ENCODE assay signal across 2 cellular contexts in the genomic region with DNA sequence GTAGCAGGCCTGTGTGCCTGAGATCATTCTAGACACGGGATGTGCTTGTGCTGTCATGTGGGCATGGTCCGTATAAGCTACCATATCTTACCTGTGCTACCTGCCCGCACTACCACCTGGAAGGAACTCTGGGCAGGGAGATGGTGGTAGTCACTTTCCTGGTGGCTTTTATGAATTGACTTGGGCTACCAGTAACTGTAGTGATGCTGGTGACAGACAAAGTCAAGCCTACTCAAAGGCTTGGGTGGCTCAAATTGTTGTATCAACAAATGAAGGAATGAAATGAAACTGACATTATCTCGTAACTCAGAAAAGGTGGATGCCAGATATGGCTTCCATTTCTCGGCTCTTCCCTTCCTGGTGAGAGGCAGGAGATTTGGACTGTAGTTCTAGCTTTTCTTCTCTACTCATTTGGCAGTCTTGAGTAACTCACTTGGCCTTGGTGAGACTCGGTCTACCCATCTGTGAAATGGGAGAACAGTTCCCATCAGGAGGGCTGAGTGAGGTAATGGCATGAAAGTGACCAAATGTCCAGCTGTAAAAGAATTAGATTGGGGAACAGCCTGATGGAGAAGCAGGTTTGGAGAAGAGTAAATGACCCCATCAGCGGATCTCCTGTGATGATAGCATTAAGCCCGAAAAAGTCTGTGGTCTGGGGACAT.
TF ChIP-seq lines count a peak whose summit lies in the region.

No MANE protein-coding gene starts in this region.

TF ChIP-seq in HepG2, 621 proteins besides CTCF, POLR2A, EP300 and RAD21:
- TF ChIP-seq FOXA1 (IDR thresholded peaks at IDR 0.05) (no peak), FOXA1 (CRISPR knock-in tag; IDR thresholded peaks at IDR 0.05) (no peak), ZNF629 (CRISPR knock-in tag; conservative IDR thresholded peaks at IDR 0.05) (peak; percentile 58), NBN (conservative IDR thresholded peaks at IDR 0.05) (no peak), RFX3 (CRISPR knock-in tag; IDR thresholded peaks at IDR 0.05) (no peak), ZNF484 (CRISPR knock-in tag; IDR thresholded peaks at IDR 0.05; ENCODE audit: borderline replicate concordance, low read depth) (no peak)
- TF ChIP-seq, protein P1, sequence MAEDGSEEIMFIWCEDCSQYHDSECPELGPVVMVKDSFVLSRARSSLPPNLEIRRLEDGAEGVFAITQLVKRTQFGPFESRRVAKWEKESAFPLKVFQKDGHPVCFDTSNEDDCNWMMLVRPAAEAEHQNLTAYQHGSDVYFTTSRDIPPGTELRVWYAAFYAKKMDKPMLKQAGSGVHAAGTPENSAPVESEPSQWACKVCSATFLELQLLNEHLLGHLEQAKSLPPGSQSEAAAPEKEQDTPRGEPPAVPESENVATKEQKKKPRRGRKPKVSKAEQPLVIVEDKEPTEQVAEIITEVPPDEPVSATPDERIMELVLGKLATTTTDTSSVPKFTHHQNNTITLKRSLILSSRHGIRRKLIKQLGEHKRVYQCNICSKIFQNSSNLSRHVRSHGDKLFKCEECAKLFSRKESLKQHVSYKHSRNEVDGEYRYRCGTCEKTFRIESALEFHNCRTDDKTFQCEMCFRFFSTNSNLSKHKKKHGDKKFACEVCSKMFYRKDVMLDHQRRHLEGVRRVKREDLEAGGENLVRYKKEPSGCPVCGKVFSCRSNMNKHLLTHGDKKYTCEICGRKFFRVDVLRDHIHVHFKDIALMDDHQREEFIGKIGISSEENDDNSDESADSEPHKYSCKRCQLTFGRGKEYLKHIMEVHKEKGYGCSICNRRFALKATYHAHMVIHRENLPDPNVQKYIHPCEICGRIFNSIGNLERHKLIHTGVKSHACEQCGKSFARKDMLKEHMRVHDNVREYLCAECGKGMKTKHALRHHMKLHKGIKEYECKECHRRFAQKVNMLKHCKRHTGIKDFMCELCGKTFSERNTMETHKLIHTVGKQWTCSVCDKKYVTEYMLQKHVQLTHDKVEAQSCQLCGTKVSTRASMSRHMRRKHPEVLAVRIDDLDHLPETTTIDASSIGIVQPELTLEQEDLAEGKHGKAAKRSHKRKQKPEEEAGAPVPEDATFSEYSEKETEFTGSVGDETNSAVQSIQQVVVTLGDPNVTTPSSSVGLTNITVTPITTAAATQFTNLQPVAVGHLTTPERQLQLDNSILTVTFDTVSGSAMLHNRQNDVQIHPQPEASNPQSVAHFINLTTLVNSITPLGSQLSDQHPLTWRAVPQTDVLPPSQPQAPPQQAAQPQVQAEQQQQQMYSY (CRISPR knock-in tag; IDR thresholded peaks at IDR 0.05), result no peak
- TF ChIP-seq, protein P2, sequence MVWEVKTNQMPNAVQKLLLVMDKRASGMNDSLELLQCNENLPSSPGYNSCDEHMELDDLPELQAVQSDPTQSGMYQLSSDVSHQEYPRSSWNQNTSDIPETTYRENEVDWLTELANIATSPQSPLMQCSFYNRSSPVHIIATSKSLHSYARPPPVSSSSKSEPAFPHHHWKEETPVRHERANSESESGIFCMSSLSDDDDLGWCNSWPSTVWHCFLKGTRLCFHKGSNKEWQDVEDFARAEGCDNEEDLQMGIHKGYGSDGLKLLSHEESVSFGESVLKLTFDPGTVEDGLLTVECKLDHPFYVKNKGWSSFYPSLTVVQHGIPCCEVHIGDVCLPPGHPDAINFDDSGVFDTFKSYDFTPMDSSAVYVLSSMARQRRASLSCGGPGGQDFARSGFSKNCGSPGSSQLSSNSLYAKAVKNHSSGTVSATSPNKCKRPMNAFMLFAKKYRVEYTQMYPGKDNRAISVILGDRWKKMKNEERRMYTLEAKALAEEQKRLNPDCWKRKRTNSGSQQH (CRISPR knock-in tag; IDR thresholded peaks at IDR 0.05; ENCODE audit: low read depth), result no peak

TF ChIP-seq in K562, 482 proteins besides CTCF, POLR2A, EP300 and RAD21:
- TF ChIP-seq RBM25 (IDR thresholded peaks at IDR 0.05; ENCODE audit: low read depth, low read length, severe bottlenecking), result peak; percentile 68
- no peak for TF ChIP-seq TRIM28 (IDR thresholded peaks at IDR 0.05)
